ENCODE assay signal across 8 cellular contexts in genomic region chr14:77458249-77458950, GRCh38. TPM values are rescaled to one million over a fixed set of nuclear protein-coding genes. Genes with fewer than 3 reads are reported as not detected.
DNase-seq lines count a peak whose midpoint lies in the region; ATAC-seq and TF ChIP-seq lines count a peak whose summit lies in the region.

No MANE protein-coding gene starts in this region.

- H3K9ac ChIP-seq in skeletal muscle satellite cell (ENCODE audit: low read depth, low read length), result peak overlapping the region; percentile 87

- peak; percentile 14 for ATAC-seq in HG03280 (IDR thresholded peaks at IDR 0.05; ENCODE audit: unreplicated experiment)

- peaks cover 4 to 22% of the 10 kb centered on the region in 2 donors for H3K4me1 ChIP-seq in adrenal gland (replicated peaks in 1 of 2)
- peaks cover 12% of the 10 kb centered on the region for H3K4me1 ChIP-seq in skeletal muscle satellite cell (ENCODE audit: control insufficient read depth, insufficient read depth, low read length)

- DNase-seq in GM19238 (ENCODE audit: insufficient read length, low spot score) (peak; percentile 15), RPMI8226 (peak; percentile 27), adrenal gland (peak; percentile 50 to 72 (median 61)), GM10266 (ENCODE audit: extremely low spot score) (no peak)

- H3K36me3 ChIP-seq in adrenal gland (replicated peaks in 1 of 2) (peaks cover 0 to 41% of the 10 kb centered on the region in 2 donors), skeletal muscle satellite cell (ENCODE audit: insufficient read depth, low read length) (peaks cover 33% of the 10 kb centered on the region)

- H3K4me3 ChIP-seq in adrenal gland (peak overlapping the region; percentile 62 to 87 (median 81)), iPS-11a (ENCODE audit: low read depth, low read length) (peak overlapping the region; percentile 84), skeletal muscle satellite cell (ENCODE audit: low read length) (peak overlapping the region; percentile 84)

- H3K4me2 ChIP-seq in skeletal muscle satellite cell (ENCODE audit: low read length), result peak overlapping the region; percentile 90

- no peak for TF ChIP-seq POLR2A in adrenal gland (IDR thresholded peaks at IDR 0.05)

- TF ChIP-seq CTCF in C4-2B (conservative IDR thresholded peaks at IDR 0.05) (no peak), adrenal gland (IDR thresholded peaks at IDR 0.05) (no peak), GM10266 (IDR thresholded peaks at IDR 0.05; ENCODE audit: control insufficient read depth, insufficient read depth, low read depth, missing control alignments) (no peak)

- intact Hi-C loops in adrenal gland (cut with DNase I), result loop anchor here (5.0 to 10.0 kb wide), 2 partner anchors 94 to 96 kb away; no protein-coding TSS in a partner anchor

- WGBS in adrenal gland, 4 donors, result 0 to 2% (median 0%) methylated on average over 7 to 29 of the region's 29 CpGs

- H3K27ac ChIP-seq in C4-2B (peak overlapping the region; percentile 92), adrenal gland (peak overlapping the region; percentile 71 to 97 (median 94))

- H3K27me3 ChIP-seq in adrenal gland (no peaks in the 10 kb centered on the region), skeletal muscle satellite cell (ENCODE audit: control insufficient read depth, insufficient read depth, low read length) (no peaks in the 10 kb centered on the region)

- H3K9me3 ChIP-seq in adrenal gland (replicated peaks in 1 of 3) (no peaks in the 10 kb centered on the region), skeletal muscle satellite cell (replicated peaks; ENCODE audit: low read length) (no peaks in the 10 kb centered on the region)

RNA-seq across cellular contexts. Expression of gene AHSA1, which starts 0.5 kb away (rescaled TPM):
- total RNA-seq in adrenal gland, result 100 to 1,000 TPM in 7 of 8 donors, 10 to 100 TPM in 1; 93.6 to 189 (median 155) TPM
- 100 to 1,000 TPM in 2 of 3 donors, 10 to 100 TPM in 1; 91.4 to 386 (median 166) TPM for polyA plus RNA-seq in adrenal gland
- total RNA-seq in skeletal muscle satellite cell (2012; rRNA removed), result 80.4 and 104 TPM in 2 replicates

RNA-seq across cellular contexts. Expression of gene VIPAS39, which starts 1.0 kb away (rescaled TPM):
- 10 to 100 TPM; 13.0 to 24.5 (median 18.9) TPM for total RNA-seq in adrenal gland
- 10 to 100 TPM; 11.2 to 27.3 (median 11.8) TPM for polyA plus RNA-seq in adrenal gland
- 18.8 and 20.8 TPM in 2 replicates for total RNA-seq in skeletal muscle satellite cell (2012; rRNA removed)

RNA-seq across cellular contexts. Expression of gene NOXRED1, which starts 35.1 kb away (rescaled TPM):
- total RNA-seq in adrenal gland, result under 1 TPM in 5 of 8 donors, not detected in 3; 0.22 to 0.69 (median 0.35) TPM
- under 1 TPM; 0.29 to 0.64 (median 0.57) TPM for polyA plus RNA-seq in adrenal gland
- total RNA-seq in skeletal muscle satellite cell (2012; rRNA removed), result 0.66 TPM in 1 of 2 replicates, not detected in the other

RNA-seq across cellular contexts. Expression of gene ISM2, which starts 40.2 kb away (rescaled TPM):
- total RNA-seq in adrenal gland, result under 1 TPM in 2 of 8 donors, not detected in 6; 0.11 to 0.22 TPM
- under 1 TPM in 1 of 3 donors, not detected in 2; 0.08 TPM for polyA plus RNA-seq in adrenal gland
- 0.22 and 0.25 TPM in 2 replicates for total RNA-seq in skeletal muscle satellite cell (2012; rRNA removed)
